15 cellular contexts compared by ENCODE assay signal in genomic region chr5:175471628-175472027, GRCh38. TPM values are rescaled to one million over a fixed set of nuclear protein-coding genes. Genes with fewer than 3 reads are reported as not detected.
DNase-seq lines count a peak whose midpoint lies in the region; ATAC-seq and TF ChIP-seq lines count a peak whose summit lies in the region.
"Had no signal": no experiment of that assay in that cellular context is flagged by ENCODE, and none has a peak within 500 bp of the region (broad histone marks: within the 10 kb centered on the region; RNA-seq: fewer than 3 reads in every experiment).

No MANE protein-coding gene starts in this region.

- intact Hi-C loops in dorsolateral prefrontal cortex (cut with DNase I) (no loop called here), prostate gland (cut with DNase I) (no loop called here)

- H3K4me3 ChIP-seq in dorsolateral prefrontal cortex (no peak overlapping the region), prostate gland (no peak overlapping the region), Peyer's patch (no peak overlapping the region)
- H3K4me3 ChIP-seq: skin epidermis, upper lobe of left lung had no signal

- H3K4me1 ChIP-seq in prostate gland (replicated peaks) (no peaks in the 10 kb centered on the region), Peyer's patch (no peaks in the 10 kb centered on the region)
- H3K4me1 ChIP-seq: upper lobe of left lung had no signal

- no peaks in the 10 kb centered on the region for H3K36me3 Mint-ChIP-seq in activated CD8-positive, alpha-beta memory T cell treated with anti-CD3 and anti-CD28 coated beads, Interleukin-2, amount 10 ng/mL, durations not matched to agents 7 days and 5 days
- no peaks in the 10 kb centered on the region for H3K36me3 Mint-ChIP-seq in activated T-helper 17 cell treated with anti-CD3 and anti-CD28 coated beads, Interleukin-2, amount 50 U/mL, for 72 hours (ENCODE audit: low read depth)

- H3K4me3 Mint-ChIP-seq in activated CD8-positive, alpha-beta memory T cell treated with anti-CD3 and anti-CD28 coated beads, Interleukin-2, amount 10 ng/mL, durations not matched to agents 7 days and 5 days = no peak overlapping the region
- H3K4me3 Mint-ChIP-seq in activated T-helper 17 cell treated with anti-CD3 and anti-CD28 coated beads, Interleukin-2, amount 50 U/mL, for 72 hours = peak overlapping the region; percentile 29
- H3K4me3 Mint-ChIP-seq: activated B cell treated with CpG ODN at 0.5 μM for 24 hours had no signal

- peak overlapping the region; percentile 8 for H3K27ac Mint-ChIP-seq in activated CD8-positive, alpha-beta memory T cell treated with anti-CD3 and anti-CD28 coated beads, Interleukin-2, amount 10 ng/mL, durations not matched to agents 7 days and 5 days
- peak overlapping the region; percentile 25 for H3K27ac Mint-ChIP-seq in activated T-helper 17 cell treated with anti-CD3 and anti-CD28 coated beads, Interleukin-2, amount 50 U/mL, for 72 hours
- H3K27ac Mint-ChIP-seq: activated B cell treated with CpG ODN at 0.5 μM for 24 hours had no signal

- peak; percentile 84 for ATAC-seq in activated CD8-positive, alpha-beta memory T cell treated with anti-CD3 and anti-CD28 coated beads, Interleukin-2, amount 10 ng/mL, durations not matched to agents 7 days and 5 days
- peak; percentile 48 for ATAC-seq in HG02981 (IDR thresholded peaks at IDR 0.05; ENCODE audit: unreplicated experiment)
- ATAC-seq in activated T-helper 17 cell treated with anti-CD3 and anti-CD28 coated beads, Interleukin-2, amount 50 U/mL, for 72 hours (replicated peaks) = peak; percentile 96

- DNase-seq in activated CD8-positive, alpha-beta memory T cell treated with anti-CD3 and anti-CD28 coated beads, Interleukin-2, amount 10 ng/mL, durations not matched to agents 7 days and 5 days = peak; percentile 71
- no peak for DNase-seq in activated CD8-positive, alpha-beta memory T cell treated with anti-CD3 and anti-CD28 coated beads, Interleukin-2, amount 50 U/mL, for 4 hours
- peak; percentile 32 to 58 for DNase-seq in stimulated activated CD8-positive, alpha-beta memory T cell treated with anti-CD3 and anti-CD28 coated beads, Interleukin-2, amount 100 ng/mL, for 48 hours (ENCODE audit: low read depth in 2 of 2)
- DNase-seq in dorsolateral prefrontal cortex (no peak), prostate gland (ENCODE audit: low spot score) (no peak), Peyer's patch (no peak)
- DNase-seq: activated B cell treated with CpG ODN at 0.5 μM for 24 hours, kidney, NCI-H1048, NCI-H345, upper lobe of left lung had no signal

- peaks cover 30% of the 10 kb centered on the region for H3K27me3 Mint-ChIP-seq in activated CD8-positive, alpha-beta memory T cell treated with anti-CD3 and anti-CD28 coated beads, Interleukin-2, amount 10 ng/mL, durations not matched to agents 7 days and 5 days
- peaks cover 7% of the 10 kb centered on the region for H3K27me3 Mint-ChIP-seq in activated T-helper 17 cell treated with anti-CD3 and anti-CD28 coated beads, Interleukin-2, amount 50 U/mL, for 72 hours

- no peak for TF ChIP-seq CTCF in dorsolateral prefrontal cortex (IDR thresholded peaks at IDR 0.05 in 54 of 56, conservative IDR thresholded peaks at IDR 0.05 in 2 of 56; ENCODE audit: low read depth in 1 of 56, partially characterized antibody in 56 of 56)
- TF ChIP-seq CTCF in prostate gland (IDR thresholded peaks at IDR 0.05) = no peak
- no peak for TF ChIP-seq CTCF in Peyer's patch (IDR thresholded peaks at IDR 0.05)

- H3K4me1 Mint-ChIP-seq in activated CD8-positive, alpha-beta memory T cell treated with anti-CD3 and anti-CD28 coated beads, Interleukin-2, amount 10 ng/mL, durations not matched to agents 7 days and 5 days = peaks cover 8% of the 10 kb centered on the region
- H3K4me1 Mint-ChIP-seq in activated T-helper 17 cell treated with anti-CD3 and anti-CD28 coated beads, Interleukin-2, amount 50 U/mL, for 72 hours = peaks cover 16% of the 10 kb centered on the region
- H3K4me1 Mint-ChIP-seq: activated B cell treated with CpG ODN at 0.5 μM for 24 hours had no signal

- TF ChIP-seq POLR2A in prostate gland (IDR thresholded peaks at IDR 0.05) (no peak), Peyer's patch (IDR thresholded peaks at IDR 0.05) (no peak)

- H3K9me3 ChIP-seq in prostate gland (no peaks in the 10 kb centered on the region), Peyer's patch (no peaks in the 10 kb centered on the region)
- H3K9me3 ChIP-seq: upper lobe of left lung had no signal

- no peaks in the 10 kb centered on the region for H3K9me3 Mint-ChIP-seq in activated CD8-positive, alpha-beta memory T cell treated with anti-CD3 and anti-CD28 coated beads, Interleukin-2, amount 10 ng/mL, durations not matched to agents 7 days and 5 days (ENCODE audit: low read depth)
- H3K9me3 Mint-ChIP-seq in activated T-helper 17 cell treated with anti-CD3 and anti-CD28 coated beads, Interleukin-2, amount 50 U/mL, for 72 hours = no peaks in the 10 kb centered on the region
- H3K9me3 Mint-ChIP-seq: activated B cell treated with CpG ODN at 0.5 μM for 24 hours had no signal

- H3K36me3 ChIP-seq in prostate gland (no peaks in the 10 kb centered on the region), Peyer's patch (no peaks in the 10 kb centered on the region)
- H3K36me3 ChIP-seq: upper lobe of left lung had no signal

- H3K27ac ChIP-seq in dorsolateral prefrontal cortex (no peak overlapping the region), prostate gland (no peak overlapping the region), Peyer's patch (no peak overlapping the region)
- H3K27ac ChIP-seq: skin epidermis, upper lobe of left lung had no signal

- H3K27me3 ChIP-seq in dorsolateral prefrontal cortex = no peaks in the 10 kb centered on the region
- H3K27me3 ChIP-seq in prostate gland (replicated peaks; ENCODE audit: insufficient read depth) = no peaks in the 10 kb centered on the region
- H3K27me3 ChIP-seq in Peyer's patch = no peaks in the 10 kb centered on the region
- H3K27me3 ChIP-seq: upper lobe of left lung had no signal

- WGBS in prostate gland = 91% methylated on average over 6 of the region's 6 CpGs

- CTCF ChIA-PET in activated CD8-positive, alpha-beta memory T cell treated with anti-CD3 and anti-CD28 coated beads, Interleukin-2, amount 10 ng/mL, durations not matched to agents 7 days and 5 days (lab: Charles Lee) = interaction anchor here (2.6 kb wide), 1 partner anchor 11 kb away, joined by 6 read pairs; no protein-coding TSS in a partner anchor

RNA-seq across cellular contexts. Expression of gene SFXN1, which starts 6.7 kb away (rescaled TPM):
- 100 to 1,000 TPM; 174 to 230 TPM for total RNA-seq in activated CD8-positive, alpha-beta memory T cell treated with anti-CD3 and anti-CD28 coated beads, Interleukin-2, amount 10 ng/mL, durations not matched to agents 7 days and 5 days
- 100 to 1,000 TPM; 225 to 256 TPM for total RNA-seq in activated T-helper 17 cell treated with anti-CD3 and anti-CD28 coated beads, Interleukin-2, amount 50 U/mL, for 72 hours
- total RNA-seq in dorsolateral prefrontal cortex (100 to 1,000 TPM in 2 of 120 experiments, 10 to 100 TPM in 118; 42.8 to 104 (median 78.6) TPM), prostate gland (10 to 100 TPM; 35.6 to 44.3 TPM), Peyer's patch (10 to 100 TPM; 38.0 to 85.8 (median 63.5) TPM)

RNA-seq across cellular contexts. Expression of gene DRD1, which starts 27.6 kb away (rescaled TPM):
- total RNA-seq in activated CD8-positive, alpha-beta memory T cell treated with anti-CD3 and anti-CD28 coated beads, Interleukin-2, amount 10 ng/mL, durations not matched to agents 7 days and 5 days = not detected
- not detected for total RNA-seq in activated T-helper 17 cell treated with anti-CD3 and anti-CD28 coated beads, Interleukin-2, amount 50 U/mL, for 72 hours
- total RNA-seq in dorsolateral prefrontal cortex = 10 to 100 TPM in 75 of 120 experiments, 1 to 10 TPM in 45; 3.7 to 17.9 (median 10.7) TPM
- total RNA-seq in prostate gland = under 1 TPM; 0.28 to 0.77 TPM
- under 1 TPM in 1 of 4 donors, not detected in 3; 0.13 TPM for total RNA-seq in Peyer's patch
- total RNA-seq: activated B cell treated with CpG ODN at 0.5 μM for 24 hours, osteocyte had no signal

Comparison
In these comparisons a context has a peak if more than half of its experiments do, and no peak if none do; other contexts are left out.
1. DNase-seq: peak in activated CD8-positive, alpha-beta memory T cell treated with anti-CD3 and anti-CD28 coated beads, Interleukin-2, amount 10 ng/mL, durations not matched to agents 7 days and 5 days (single experiment) and stimulated activated CD8-positive, alpha-beta memory T cell treated with anti-CD3 and anti-CD28 coated beads, Interleukin-2, amount 100 ng/mL, for 48 hours (2 of 2); none in activated CD8-positive, alpha-beta memory T cell treated with anti-CD3 and anti-CD28 coated beads, Interleukin-2, amount 50 U/mL, for 4 hours (single experiment), dorsolateral prefrontal cortex (0 of 10), prostate gland (single experiment) and Peyer's patch (0 of 3).
2. Peak in every context shown above with its lines, with median percentiles within 50 percentile points of each other: ATAC-seq.